Comparison of ENCODE assay signal across 8 cellular contexts in the genomic region with DNA sequence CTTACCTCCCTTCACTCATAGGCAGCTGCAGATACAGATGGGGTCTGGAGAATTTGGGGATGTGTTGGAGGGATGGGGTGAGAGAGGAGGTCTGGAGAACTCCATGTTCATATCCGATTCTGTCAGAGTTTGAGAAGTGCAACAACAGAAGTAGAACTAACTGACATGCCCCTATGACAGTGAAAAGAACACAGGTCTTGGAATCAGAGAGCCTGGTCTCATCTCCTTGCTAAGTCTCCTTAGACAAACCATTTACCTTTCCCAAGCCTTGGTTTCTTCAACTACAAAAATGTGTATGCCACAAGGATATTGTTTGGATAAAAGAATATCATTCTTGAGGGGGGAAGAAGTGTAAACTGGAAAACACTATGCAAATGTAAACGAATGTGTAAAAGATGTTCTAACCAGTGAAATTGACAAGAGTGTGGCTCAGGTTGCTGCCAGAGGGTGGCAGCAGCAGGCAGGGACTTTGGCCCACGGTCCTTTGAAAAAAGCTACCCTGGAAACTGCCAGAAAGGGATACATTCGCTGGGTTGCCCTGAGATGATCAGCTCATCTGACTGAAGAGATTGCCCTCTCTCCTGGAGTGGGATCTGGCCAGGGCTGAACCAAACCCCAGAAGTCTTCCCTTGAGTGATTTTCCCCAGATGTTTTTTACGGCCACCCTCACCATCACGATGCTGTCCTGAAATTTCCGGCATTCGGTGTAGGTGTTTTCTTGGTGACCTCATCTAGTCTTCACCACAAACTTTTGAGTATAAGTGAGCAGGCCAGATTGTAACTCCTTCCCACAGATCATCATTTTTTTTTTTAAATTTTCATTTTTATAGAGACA. TPM values are rescaled to one million over a fixed set of nuclear protein-coding genes. Genes with fewer than 3 reads are reported as not detected.
A peak's percentile ranks its signal among the peaks of the same experiment; 100 is the strongest.
DNase-seq lines count a peak whose midpoint lies in the region; ATAC-seq and TF ChIP-seq lines count a peak whose summit lies in the region.

No MANE protein-coding gene starts in this region.

- DNase-seq in activated gamma-delta T cell treated with Interleukin-2 at 50 U/mL for 16 hours: peak; percentile 72
- DNase-seq in activated gamma-delta T cell (lab: John Stamatoyannopoulos, UW): no peak
- peak; percentile 65 for DNase-seq in NCI-H69 (lab: John Stamatoyannopoulos, UW)
- DNase-seq in activated CD4-positive, alpha-beta memory T cell treated with anti-CD3 and anti-CD28 coated beads, Interleukin-2, amount 10 ng/mL, durations not matched to agents 7 days and 5 days: peak; percentile 85
- peak; percentile 41 to 65 (median 60) for DNase-seq in effector memory CD4-positive, alpha-beta T cell
- DNase-seq in mucosa of descending colon: peak in 2 of 3 donors; percentile 75 to 79
- DNase-seq in stimulated activated CD8-positive, alpha-beta memory T cell treated with anti-CD3 and anti-CD28 coated beads, Interleukin-7, amount 100 ng/mL, for 4 hours (ENCODE audit: low read depth in 2 of 2): peak; percentile 61 to 64

- TF ChIP-seq CTCF in mucosa of descending colon (IDR thresholded peaks at IDR 0.05): peak; percentile 53

- H3K27me3 Mint-ChIP-seq in activated CD4-positive, alpha-beta memory T cell treated with anti-CD3 and anti-CD28 coated beads, Interleukin-2, amount 10 ng/mL, durations not matched to agents 7 days and 5 days: no peaks in the 10 kb centered on the region

- H3K27ac ChIP-seq in effector memory CD4-positive, alpha-beta T cell (ENCODE audit: insufficient read depth, low read length, poor library complexity, severe bottlenecking): peak overlapping the region; percentile 99

- H3K9me3 ChIP-seq in effector memory CD4-positive, alpha-beta T cell (ENCODE audit: control insufficient read depth, low read length): no peaks in the 10 kb centered on the region
- H3K9me3 ChIP-seq in mucosa of descending colon: peaks cover 3% of the 10 kb centered on the region

- ATAC-seq in HG03175 (IDR thresholded peaks at IDR 0.05; ENCODE audit: unreplicated experiment): peak; percentile 45
- peak; percentile 83 for ATAC-seq in mucosa of descending colon

- peak overlapping the region; percentile 68 for H3K4me3 Mint-ChIP-seq in activated CD4-positive, alpha-beta memory T cell treated with anti-CD3 and anti-CD28 coated beads, Interleukin-2, amount 10 ng/mL, durations not matched to agents 7 days and 5 days

- no peaks in the 10 kb centered on the region for H3K36me3 ChIP-seq in effector memory CD4-positive, alpha-beta T cell (ENCODE audit: control insufficient read depth, insufficient read depth, low read length)
- no peaks in the 10 kb centered on the region for H3K36me3 ChIP-seq in mucosa of descending colon (ENCODE audit: low read depth)

- no peak overlapping the region for H3K4me3 ChIP-seq in effector memory CD4-positive, alpha-beta T cell (ENCODE audit: insufficient read depth, low read depth, low read length, poor library complexity, severe bottlenecking)
- no peak overlapping the region for H3K4me3 ChIP-seq in mucosa of descending colon

- POLR2A ChIA-PET in activated CD4-positive, alpha-beta memory T cell treated with anti-CD3 and anti-CD28 coated beads, Interleukin-2, amount 10 ng/mL, durations not matched to agents 7 days and 5 days (lab: Charles Lee): interaction anchor here (0.7 to 7.4 kb wide), 19 partner anchors 9 to 321 kb away, joined by 3 to 283 read pairs (median 8); a partner anchor contains a TSS

- H3K27ac Mint-ChIP-seq in activated CD4-positive, alpha-beta memory T cell treated with anti-CD3 and anti-CD28 coated beads, Interleukin-2, amount 10 ng/mL, durations not matched to agents 7 days and 5 days: peak overlapping the region; percentile 99

- peaks cover 38% of the 10 kb centered on the region for H3K4me1 ChIP-seq in effector memory CD4-positive, alpha-beta T cell (ENCODE audit: control insufficient read depth, insufficient read depth, low read length, poor library complexity, severe bottlenecking)
- no peaks in the 10 kb centered on the region for H3K4me1 ChIP-seq in mucosa of descending colon (ENCODE audit: low read depth)

- peaks cover 3% of the 10 kb centered on the region for H3K9me3 Mint-ChIP-seq in activated CD4-positive, alpha-beta memory T cell treated with anti-CD3 and anti-CD28 coated beads, Interleukin-2, amount 10 ng/mL, durations not matched to agents 7 days and 5 days

- CTCF ChIA-PET in activated CD4-positive, alpha-beta memory T cell treated with anti-CD3 and anti-CD28 coated beads, Interleukin-2, amount 10 ng/mL, durations not matched to agents 7 days and 5 days (lab: Charles Lee): interaction anchor here (0.7 to 5.1 kb wide), 42 partner anchors 9 to 392 kb away, joined by 3 to 134 read pairs (median 6); a partner anchor contains a TSS

- no peaks in the 10 kb centered on the region for H3K27me3 ChIP-seq in effector memory CD4-positive, alpha-beta T cell (replicated peaks; ENCODE audit: control insufficient read depth, insufficient read depth, low read length, poor library complexity, severe bottlenecking)

- peaks cover 17% of the 10 kb centered on the region for H3K36me3 Mint-ChIP-seq in activated CD4-positive, alpha-beta memory T cell treated with anti-CD3 and anti-CD28 coated beads, Interleukin-2, amount 10 ng/mL, durations not matched to agents 7 days and 5 days (ENCODE audit: low read depth)

- H3K4me1 Mint-ChIP-seq in activated CD4-positive, alpha-beta memory T cell treated with anti-CD3 and anti-CD28 coated beads, Interleukin-2, amount 10 ng/mL, durations not matched to agents 7 days and 5 days: peaks cover 57% of the 10 kb centered on the region

- intact Hi-C loops in mucosa of descending colon (cut with DNase I, micrococcal nuclease): loop anchor here (5.0 kb wide), 2 partner anchors 315 to 320 kb away; no protein-coding TSS in a partner anchor

RNA-seq across cellular contexts. Expression of a gene that starts 17.0 kb away (rescaled TPM):
- total RNA-seq in activated CD4-positive, alpha-beta memory T cell treated with anti-CD3 and anti-CD28 coated beads, Interleukin-2, amount 10 ng/mL, durations not matched to agents 7 days and 5 days: 100 to 1,000 TPM; 329 to 340 TPM
- total RNA-seq in mucosa of descending colon: 1 to 10 TPM; 4.1 to 7.7 (median 5.4) TPM

Comparison
In these comparisons a context has a peak if more than half of its experiments do, and no peak if none do; other contexts are left out.
1. RNA of a gene that starts 17.0 kb away (total RNA-seq): 329 to 340 TPM in activated CD4-positive, alpha-beta memory T cell treated with anti-CD3 and anti-CD28 coated beads, Interleukin-2, amount 10 ng/mL, durations not matched to agents 7 days and 5 days; 4.1 to 7.7 TPM in mucosa of descending colon; every median in the first group is over 10 times any median in the second.